Comparison of ENCODE assay signal across 9 cellular contexts in genomic region chr17:40348562-40349476, GRCh38. TPM values are rescaled to one million over a fixed set of nuclear protein-coding genes. Genes with fewer than 3 reads are reported as not detected.
DNase-seq lines count a peak whose midpoint lies in the region; ATAC-seq and TF ChIP-seq lines count a peak whose summit lies in the region.
"Had no signal": no experiment of that assay in that cellular context is flagged by ENCODE, and none has a peak within 500 bp of the region (broad histone marks: within the 10 kb centered on the region; RNA-seq: fewer than 3 reads in every experiment).

No MANE protein-coding gene starts in this region.

- DNase-seq in activated CD8-positive, alpha-beta memory T cell treated with anti-CD3 and anti-CD28 coated beads, Interleukin-2, amount 10 ng/mL, durations not matched to agents 7 days and 5 days: no peak
- no peak for DNase-seq in activated CD8-positive, alpha-beta memory T cell treated with anti-CD3 and anti-CD28 coated beads for 24 hours
- DNase-seq in medulla oblongata (ENCODE audit: extremely low spot score) (peak; percentile 83), tibial nerve (ENCODE audit: low spot score in 2 of 2) (no peak), sciatic nerve (ENCODE audit: low spot score) (no peak)
- no peak for DNase-seq in stimulated activated CD4-positive, alpha-beta T cell treated with anti-CD3 and anti-CD28 coated beads, Interleukin-4, amount 100 ng/mL, for 1 hour
- DNase-seq: AML-193 had no signal

- ATAC-seq in activated CD8-positive, alpha-beta memory T cell treated with anti-CD3 and anti-CD28 coated beads, Interleukin-2, amount 10 ng/mL, durations not matched to agents 7 days and 5 days: no peak
- ATAC-seq in sciatic nerve: no peak
- ATAC-seq in HG03108 (IDR thresholded peaks at IDR 0.05; ENCODE audit: unreplicated experiment): no peak

- H3K27ac Mint-ChIP-seq in activated CD8-positive, alpha-beta memory T cell treated with anti-CD3 and anti-CD28 coated beads, Interleukin-2, amount 10 ng/mL, durations not matched to agents 7 days and 5 days: peak overlapping the region; percentile 38
- peak overlapping the region; percentile 94 to 99 (median 97) for H3K27ac Mint-ChIP-seq in brain

- peaks cover 7 to 93% (median 76%) of the 10 kb centered on the region in 4 donors for H3K4me1 ChIP-seq in tibial nerve

- no peaks in the 10 kb centered on the region for H3K9me3 ChIP-seq in tibial nerve

- no peak for TF ChIP-seq CTCF in brain (conservative IDR thresholded peaks at IDR 0.05)
- TF ChIP-seq CTCF in tibial nerve (IDR thresholded peaks at IDR 0.05): no peak

- intact Hi-C loops in sciatic nerve (cut with DNase I): no loop called here

- no peak overlapping the region for H3K4me3 ChIP-seq in tibial nerve

- peaks cover 8% of the 10 kb centered on the region for H3K36me3 Mint-ChIP-seq in activated CD8-positive, alpha-beta memory T cell treated with anti-CD3 and anti-CD28 coated beads, Interleukin-2, amount 10 ng/mL, durations not matched to agents 7 days and 5 days
- H3K36me3 Mint-ChIP-seq in brain: peaks cover 20% of the 10 kb centered on the region

- peaks cover 0 to 34% (median 4%) of the 10 kb centered on the region in 3 donors for H3K36me3 ChIP-seq in tibial nerve

- H3K9me3 Mint-ChIP-seq in activated CD8-positive, alpha-beta memory T cell treated with anti-CD3 and anti-CD28 coated beads, Interleukin-2, amount 10 ng/mL, durations not matched to agents 7 days and 5 days (ENCODE audit: low read depth): no peaks in the 10 kb centered on the region
- H3K9me3 Mint-ChIP-seq in brain: peaks cover 0 to 2% (median 0%) of the 10 kb centered on the region in 5 experiments

- peak in 1 of 2 donors; percentile 52 for TF ChIP-seq EP300 in tibial nerve (IDR thresholded peaks at IDR 0.05)

- H3K4me1 Mint-ChIP-seq in activated CD8-positive, alpha-beta memory T cell treated with anti-CD3 and anti-CD28 coated beads, Interleukin-2, amount 10 ng/mL, durations not matched to agents 7 days and 5 days: peaks cover 62% of the 10 kb centered on the region
- peaks cover 99% of the 10 kb centered on the region for H3K4me1 Mint-ChIP-seq in brain

- no peak for TF ChIP-seq POLR2A in tibial nerve (IDR thresholded peaks at IDR 0.05)

- CTCF ChIA-PET in activated CD8-positive, alpha-beta memory T cell treated with anti-CD3 and anti-CD28 coated beads, Interleukin-2, amount 10 ng/mL, durations not matched to agents 7 days and 5 days (lab: Charles Lee): interaction anchor here (0.7 to 1.8 kb wide), 4 partner anchors 20 to 237 kb away, joined by 3 to 5 read pairs (median 3); no protein-coding TSS in a partner anchor

- WGBS in tibial nerve, 2 donors: 38 to 49% methylated on average over 17 of the region's 17 CpGs

- no peaks in the 10 kb centered on the region for H3K27me3 Mint-ChIP-seq in activated CD8-positive, alpha-beta memory T cell treated with anti-CD3 and anti-CD28 coated beads, Interleukin-2, amount 10 ng/mL, durations not matched to agents 7 days and 5 days
- H3K27me3 Mint-ChIP-seq in brain: peaks cover 6% of the 10 kb centered on the region

- no peaks in the 10 kb centered on the region for H3K27me3 ChIP-seq in tibial nerve

- peak overlapping the region; percentile 14 to 98 (median 96) for H3K27ac ChIP-seq in tibial nerve

- no peak overlapping the region for H3K4me3 Mint-ChIP-seq in activated CD8-positive, alpha-beta memory T cell treated with anti-CD3 and anti-CD28 coated beads, Interleukin-2, amount 10 ng/mL, durations not matched to agents 7 days and 5 days
- peak overlapping the region; percentile 69 to 96 (median 90) for H3K4me3 Mint-ChIP-seq in brain

RNA-seq across cellular contexts. Expression of gene GJD3, which starts 15.7 kb away (rescaled TPM):
- total RNA-seq in activated CD8-positive, alpha-beta memory T cell treated with anti-CD3 and anti-CD28 coated beads, Interleukin-2, amount 10 ng/mL, durations not matched to agents 7 days and 5 days: not detected
- not detected for polyA plus RNA-seq in brain (ENCODE audit: insufficient read depth, low read depth, low replicate concordance)
- not detected for total RNA-seq in tibial nerve
- not detected for total RNA-seq in sciatic nerve

RNA-seq across cellular contexts. Expression of gene RARA, which starts 39.8 kb away (rescaled TPM):
- total RNA-seq in activated CD8-positive, alpha-beta memory T cell treated with anti-CD3 and anti-CD28 coated beads, Interleukin-2, amount 10 ng/mL, durations not matched to agents 7 days and 5 days: 10 to 100 TPM; 29.9 to 39.5 TPM
- 26.2 TPM for polyA plus RNA-seq in brain (ENCODE audit: insufficient read depth, low read depth, low replicate concordance)
- 10 to 100 TPM; 28.9 to 58.2 (median 46.4) TPM for total RNA-seq in tibial nerve
- total RNA-seq in sciatic nerve: 74.4 TPM
